ENCODE assay signal across 1 cellular context in genomic region chr12:608921-609320, GRCh38.
TF ChIP-seq lines count a peak whose summit lies in the region.

No MANE protein-coding gene starts in this region.

TF ChIP-seq in GM12878, 131 proteins besides CTCF, POLR2A, EP300 and RAD21 (continued from another document):
- peak; percentile 93 for TF ChIP-seq BCL3 (IDR thresholded peaks at IDR 0.05; ENCODE audit: borderline replicate concordance, insufficient read depth, low read depth, low read length, poor library complexity, severe bottlenecking)
TF ChIP-seq in GM12878: peak in this region for 1.
